ENCODE assay signal across 27 cellular contexts in genomic region chr2:149155181-149155580, GRCh38.
DNase-seq lines count a peak whose midpoint lies in the region; ATAC-seq, FAIRE-seq and TF ChIP-seq lines count a peak whose summit lies in the region.
"Had no signal": no experiment of that assay in that cellular context is flagged by ENCODE, and none has a peak within 500 bp of the region (broad histone marks: within the 10 kb centered on the region; RNA-seq: fewer than 3 reads in every experiment).

No MANE protein-coding gene starts in this region.

- H3K4me3 ChIP-seq in right atrium auricular region (no peak overlapping the region), small intestine (ENCODE audit: low read depth in 1 of 2, low read length in 2 of 2) (no peak overlapping the region)
- H3K4me3 ChIP-seq: colonic mucosa, psoas muscle, thoracic aorta, vagina had no signal

- WGBS in small intestine, 3 donors: 26 to 64% (median 26%) methylated on average over 2 of the region's 2 CpGs

- TF ChIP-seq CTCF in right atrium auricular region (IDR thresholded peaks at IDR 0.05): no peak

- H3K36me3 ChIP-seq in right atrium auricular region (no peaks in the 10 kb centered on the region), small intestine (ENCODE audit: control insufficient read depth in 2 of 2, insufficient read depth in 2 of 2, low read length in 2 of 2) (no peaks in the 10 kb centered on the region)
- H3K36me3 ChIP-seq: colonic mucosa, thoracic aorta, vagina had no signal

- intact Hi-C loops in Right ventricle myocardium inferior (cut with DNase I): no loop called here

- no peak for FAIRE-seq in small intestine (lab: Jason Lieb, UNC)
- FAIRE-seq: bronchial epithelial cell had no signal

- no peaks in the 10 kb centered on the region for H3K27me3 ChIP-seq in right atrium auricular region
- H3K27me3 ChIP-seq in small intestine (ENCODE audit: control insufficient read depth in 2 of 2, insufficient read depth in 2 of 2, low read length in 2 of 2): no peaks in the 10 kb centered on the region
- H3K27me3 ChIP-seq: colonic mucosa, vagina had no signal

- no peaks in the 10 kb centered on the region for H3K9me3 ChIP-seq in right atrium auricular region
- H3K9me3 ChIP-seq in small intestine (ENCODE audit: control insufficient read depth, low read depth): no peaks in the 10 kb centered on the region
- H3K9me3 ChIP-seq: colonic mucosa, psoas muscle, thoracic aorta, vagina had no signal

- H3K4me1 ChIP-seq in right atrium auricular region (no peaks in the 10 kb centered on the region), small intestine (ENCODE audit: control insufficient read depth in 2 of 2, insufficient read depth in 1 of 2, low read depth in 1 of 2, low read length in 1 of 2) (no peaks in the 10 kb centered on the region)
- H3K4me1 ChIP-seq: colonic mucosa, psoas muscle, vagina had no signal

- H3K27ac ChIP-seq in right atrium auricular region: no peak overlapping the region
- no peak overlapping the region for H3K27ac ChIP-seq in small intestine (ENCODE audit: low read depth in 1 of 2, low read length in 1 of 2)
- H3K27ac ChIP-seq: colonic mucosa, psoas muscle, thoracic aorta, vagina had no signal

- ATAC-seq in Right ventricle myocardium inferior (peak; percentile 23), GM18519 (IDR thresholded peaks at IDR 0.05; ENCODE audit: low FRiP score, unreplicated experiment) (no peak), GM18858 (IDR thresholded peaks at IDR 0.05; ENCODE audit: unreplicated experiment) (no peak)
- ATAC-seq: effector memory CD8-positive, alpha-beta T cell; psoas muscle; stimulated activated naive CD8-positive, alpha-beta T cell treated with anti-CD3 and anti-CD28 coated beads, Interleukin-15, Interleukin-2, amounts not matched to agents 100 U/mL and 50 U/mL, for 24 hours had no signal

- DNase-seq in Right ventricle myocardium inferior (ENCODE audit: missing footprints): no peak
- DNase-seq in right atrium auricular region (ENCODE audit: low spot score): no peak
- DNase-seq in NOMO-1 treated with DMSO at 0.1 percent for 48 hours (lab: John Stamatoyannopoulos, UW; ENCODE audit: unreplicated experiment): peak; percentile 65
- DNase-seq in islet precursor cell: peak; percentile 67
- DNase-seq in small intestine: peak; percentile 58
- DNase-seq in effector CD8-positive, alpha-beta T cell (lab: John Stamatoyannopoulos, UW): no peak
- DNase-seq: activated B cell treated with CpG ODN at 0.5 μM for 24 hours; activated CD4-positive, alpha-beta T cell treated with anti-CD3 and anti-CD28 coated beads, Interleukin-2, amount 50 U/mL, for 4 hours; activated CD8-positive, alpha-beta memory T cell treated with anti-CD3 and anti-CD28 coated beads, Interleukin-2, amount 50 U/mL, for 4 hours; activated naive CD4-positive, alpha-beta T cell treated with anti-CD3 and anti-CD28 coated beads, Interleukin-2, amount 50 U/mL, for 16 hours; CD8-positive, alpha-beta memory T cell; colonic mucosa; effector memory CD8-positive, alpha-beta T cell; foreskin fibroblast; HCEC 1CT; IMR-90; mesenchymal stem cell; NCI-H2029; NCI-H69; psoas muscle; stimulated activated naive CD8-positive, alpha-beta T cell treated with anti-CD3 and anti-CD28 coated beads, Interleukin-15, Interleukin-2, amounts not matched to agents 100 U/mL and 50 U/mL, for 24 hours; T1000 had no signal

Comparison
In these comparisons a context has a peak if more than half of its experiments do, and no peak if none do; other contexts are left out.
1. DNase-seq: peak in NOMO-1 treated with DMSO at 0.1 percent for 48 hours (single experiment), islet precursor cell (single experiment) and small intestine (single experiment); none in Right ventricle myocardium inferior (single experiment), right atrium auricular region (single experiment) and effector CD8-positive, alpha-beta T cell (single experiment).